ENCODE assay signal across 1 cellular context in genomic region chr1:86702954-86703494, GRCh38.
TF ChIP-seq lines count a peak whose summit lies in the region.

No MANE protein-coding gene starts in this region.

TF ChIP-seq in HEK293, 187 proteins besides CTCF, POLR2A, EP300 and RAD21:
- TF ChIP-seq ZFP69B (tag by site-specific recombination; IDR thresholded peaks at IDR 0.05) = peak; percentile 23; the same call in 1 of the 2 replicates
- TF ChIP-seq, protein P1, sequence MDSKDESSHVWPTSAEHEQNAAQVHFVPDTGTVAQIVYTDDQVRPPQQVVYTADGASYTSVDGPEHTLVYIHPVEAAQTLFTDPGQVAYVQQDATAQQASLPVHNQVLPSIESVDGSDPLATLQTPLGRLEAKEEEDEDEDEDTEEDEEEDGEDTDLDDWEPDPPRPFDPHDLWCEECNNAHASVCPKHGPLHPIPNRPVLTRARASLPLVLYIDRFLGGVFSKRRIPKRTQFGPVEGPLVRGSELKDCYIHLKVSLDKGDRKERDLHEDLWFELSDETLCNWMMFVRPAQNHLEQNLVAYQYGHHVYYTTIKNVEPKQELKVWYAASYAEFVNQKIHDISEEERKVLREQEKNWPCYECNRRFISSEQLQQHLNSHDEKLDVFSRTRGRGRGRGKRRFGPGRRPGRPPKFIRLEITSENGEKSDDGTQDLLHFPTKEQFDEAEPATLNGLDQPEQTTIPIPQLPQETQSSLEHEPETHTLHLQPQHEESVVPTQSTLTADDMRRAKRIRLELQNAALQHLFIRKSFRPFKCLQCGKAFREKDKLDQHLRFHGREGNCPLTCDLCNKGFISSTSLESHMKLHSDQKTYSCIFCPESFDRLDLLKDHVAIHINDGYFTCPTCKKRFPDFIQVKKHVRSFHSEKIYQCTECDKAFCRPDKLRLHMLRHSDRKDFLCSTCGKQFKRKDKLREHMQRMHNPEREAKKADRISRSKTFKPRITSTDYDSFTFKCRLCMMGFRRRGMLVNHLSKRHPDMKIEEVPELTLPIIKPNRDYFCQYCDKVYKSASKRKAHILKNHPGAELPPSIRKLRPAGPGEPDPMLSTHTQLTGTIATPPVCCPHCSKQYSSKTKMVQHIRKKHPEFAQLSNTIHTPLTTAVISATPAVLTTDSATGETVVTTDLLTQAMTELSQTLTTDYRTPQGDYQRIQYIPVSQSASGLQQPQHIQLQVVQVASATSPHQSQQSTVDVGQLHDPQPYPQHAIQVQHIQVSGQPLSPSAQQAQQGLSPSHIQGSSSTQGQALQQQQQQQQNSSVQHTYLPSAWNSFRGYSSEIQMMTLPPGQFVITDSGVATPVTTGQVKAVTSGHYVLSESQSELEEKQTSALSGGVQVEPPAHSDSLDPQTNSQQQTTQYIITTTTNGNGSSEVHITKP (tag by site-specific recombination; IDR thresholded peaks at IDR 0.05) = peak; percentile 78
